In the genomic region with DNA sequence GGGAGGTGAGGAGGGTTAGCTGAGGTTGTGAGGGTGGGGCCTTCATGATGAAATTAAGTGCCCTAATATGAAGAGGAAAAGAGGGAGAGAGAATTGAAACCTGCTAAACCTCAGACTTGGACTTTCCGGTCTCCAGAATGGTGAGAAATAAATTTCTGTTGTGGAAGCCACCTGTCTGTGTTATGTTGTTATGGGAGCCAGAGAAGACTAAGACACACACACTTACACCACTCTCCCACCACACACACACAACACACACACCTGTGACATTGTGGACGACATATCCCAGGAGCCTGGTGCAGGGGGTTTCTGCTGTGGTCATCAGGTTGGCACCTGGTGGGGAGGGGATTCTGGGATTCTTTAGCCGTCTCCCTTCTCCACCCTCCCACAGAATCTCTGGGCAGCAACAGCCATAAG, we compare ENCODE assay signal across 12 cellular contexts. TPM values are rescaled to one million over a fixed set of nuclear protein-coding genes. Genes with fewer than 3 reads are reported as not detected.
DNase-seq lines count a peak whose midpoint lies in the region; ATAC-seq, FAIRE-seq and TF ChIP-seq lines count a peak whose summit lies in the region.
"Had no signal": no experiment of that assay in that cellular context is flagged by ENCODE, and none has a peak within 500 bp of the region (broad histone marks: within the 10 kb centered on the region; RNA-seq: fewer than 3 reads in every experiment).

No MANE protein-coding gene starts in this region.

- H3K27me3 ChIP-seq in SU-DHL-6 (ENCODE audit: low read length), result no peaks in the 10 kb centered on the region

- no peak for TF ChIP-seq POLR2A in GM12891 (IDR thresholded peaks at IDR 0.05; ENCODE audit: low read depth, low read length)

- H3K9me3 ChIP-seq in SU-DHL-6 (ENCODE audit: insufficient read depth, low read length), result no peaks in the 10 kb centered on the region

- H3K9me2 ChIP-seq in SU-DHL-6 (replicated peaks; ENCODE audit: insufficient read depth, low read length), result no peaks in the 10 kb centered on the region

- no peak for DNase-seq in GM12891 (ENCODE audit: insufficient read length, low spot score)
- DNase-seq in NCI-H524 treated with DMSO at 0.1 percent for 48 hours (lab: John Stamatoyannopoulos, UW), result no peak
- DNase-seq in activated CD4-positive, alpha-beta T cell treated with anti-CD3 and anti-CD28 coated beads, Interleukin-2, amount 50 U/mL, for 1 hour, result no peak
- no peak for DNase-seq in medulla oblongata (ENCODE audit: extremely low spot score)
- no peak for DNase-seq in nucleus accumbens (lab: John Stamatoyannopoulos, UW)
- DNase-seq: AML-193, KG1 had no signal

- H4K20me1 ChIP-seq in SU-DHL-6 (ENCODE audit: low read depth, low read length), result no peaks in the 10 kb centered on the region

- no peak overlapping the region for H3K9ac ChIP-seq in SU-DHL-6 (ENCODE audit: low read length)

- peak overlapping the region; percentile 6 for H3K4me2 ChIP-seq in SU-DHL-6 (ENCODE audit: low read depth, low read length, poor library complexity, severe bottlenecking)

- no peak overlapping the region for H2AFZ ChIP-seq in SU-DHL-6 (ENCODE audit: low read depth, low read length, severe bottlenecking)

- ATAC-seq in GM19463 (IDR thresholded peaks at IDR 0.05; ENCODE audit: unreplicated experiment), result peak; percentile 21
- peak; percentile 35 for ATAC-seq in HG02970 (IDR thresholded peaks at IDR 0.05; ENCODE audit: low FRiP score, unreplicated experiment)

- no peaks in the 10 kb centered on the region for H3K79me2 ChIP-seq in SU-DHL-6 (ENCODE audit: insufficient read depth, low read length)

- H3K36me3 ChIP-seq in SU-DHL-6 (ENCODE audit: low read length), result no peaks in the 10 kb centered on the region

- TF ChIP-seq CTCF in SU-DHL-6 (IDR thresholded peaks at IDR 0.05; ENCODE audit: insufficient read depth, low read length, poor library complexity, severe bottlenecking), result no peak

- no peak overlapping the region for H3K27ac ChIP-seq in SU-DHL-6 (ENCODE audit: low read depth, low read length)

- no peaks in the 10 kb centered on the region for H3F3A ChIP-seq in SU-DHL-6 (ENCODE audit: insufficient read depth)

- no peak for FAIRE-seq in GM12891 (lab: Jason Lieb, UNC)
- FAIRE-seq: H1, TTC549 had no signal

- no peak overlapping the region for H3K4me3 ChIP-seq in SU-DHL-6 (ENCODE audit: insufficient read depth, low read length, poor library complexity, severe bottlenecking)

TF ChIP-seq in GM12891, 5 proteins besides CTCF, POLR2A, EP300 and RAD21:
- TF ChIP-seq SPI1 (IDR thresholded peaks at IDR 0.05; ENCODE audit: low read depth, low read length), result peak; percentile 25; the same call in 1 of the 2 replicates
- TF ChIP-seq POU2F2 (IDR thresholded peaks at IDR 0.05; ENCODE audit: low read depth, low read length), result no peak

RNA-seq across cellular contexts. Expression of a gene that starts 14.0 kb away (rescaled TPM):
- polyA plus RNA-seq in GM12891 (2012; ENCODE audit: low read depth, missing spikeins), result 0.17 TPM

RNA-seq across cellular contexts. Expression of a gene that starts 24.0 kb away (rescaled TPM):
- 8.7 TPM for polyA plus RNA-seq in GM12891 (2012; ENCODE audit: low read depth, missing spikeins)

RNA-seq across cellular contexts. Expression of a gene that starts 42.5 kb away (rescaled TPM):
- not detected for polyA plus RNA-seq in GM12891 (2012; ENCODE audit: low read depth, missing spikeins)

RNA-seq across cellular contexts. Expression of a gene that starts 55.6 kb away (rescaled TPM):
- not detected for polyA plus RNA-seq in GM12891 (2012; ENCODE audit: low read depth, missing spikeins)
